In the genomic region with DNA sequence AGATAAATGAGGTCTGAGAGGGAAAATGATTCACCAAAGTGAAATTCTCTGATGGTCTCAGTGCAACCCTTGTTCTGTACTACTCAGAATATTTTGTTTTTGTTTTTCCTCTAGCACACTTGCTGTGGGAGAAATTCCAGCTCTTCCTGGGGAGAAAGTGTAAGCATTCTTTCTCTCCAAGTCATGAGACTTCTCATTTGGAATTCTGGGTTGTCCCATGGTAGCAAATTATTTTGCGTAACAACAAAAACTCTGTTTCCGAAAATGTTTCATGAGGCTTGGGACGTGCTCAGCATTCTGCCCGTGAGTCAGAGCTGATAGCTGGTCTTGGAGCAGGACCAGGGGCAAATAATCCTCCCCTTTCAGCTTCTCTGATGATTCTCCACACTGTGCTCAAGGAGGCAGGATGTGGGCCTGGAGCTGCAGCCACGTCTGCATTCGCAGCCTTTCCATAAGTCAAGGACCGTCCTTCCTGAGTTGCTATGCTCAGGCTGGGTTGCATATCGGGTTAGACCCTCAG, we compare ENCODE assay signal across 9 cellular contexts.
A peak's percentile ranks its signal among the peaks of the same experiment; 100 is the strongest.
DNase-seq lines count a peak whose midpoint lies in the region; ATAC-seq, FAIRE-seq and TF ChIP-seq lines count a peak whose summit lies in the region.
"Had no signal": no experiment of that assay in that cellular context is flagged by ENCODE, and none has a peak within 500 bp of the region (broad histone marks: within the 10 kb centered on the region; RNA-seq: fewer than 3 reads in every experiment).

No MANE protein-coding gene starts in this region.

- ATAC-seq in natural killer cell treated with Interleukin-12 subunit alpha and Interleukin-12 subunit beta and Interleukin-15 and Interleukin-18, amount 100 ng/mL, for 72 hours: no peak
- ATAC-seq in GM19351 (IDR thresholded peaks at IDR 0.05; ENCODE audit: unreplicated experiment): no peak

- peak; percentile 88 for DNase-seq in RCC 7860 (ENCODE audit: low spot score)
- DNase-seq in esophagus muscularis mucosa (ENCODE audit: extremely low spot score): peak; percentile 91
- DNase-seq in mucosa of gallbladder (ENCODE audit: low spot score): peak; percentile 55
- DNase-seq in urothelium cell line (ENCODE audit: low spot score): peak; percentile 62
- no peak for DNase-seq in stimulated activated naive CD4-positive, alpha-beta T cell (lab: John Stamatoyannopoulos, UW)
- no peak for DNase-seq in DMS79 (lab: John Stamatoyannopoulos, UW)
- DNase-seq in natural killer cell treated with Interleukin-12 subunit alpha and Interleukin-12 subunit beta and Interleukin-15 and Interleukin-18, amount 100 ng/mL, for 72 hours (ENCODE audit: low spot score): no peak

- no peak overlapping the region for H3K4me3 Mint-ChIP-seq in natural killer cell treated with Interleukin-12 subunit alpha and Interleukin-12 subunit beta and Interleukin-15 and Interleukin-18, amount 100 ng/mL, for 72 hours

- no peaks in the 10 kb centered on the region for H3K9me3 ChIP-seq in esophagus muscularis mucosa

- TF ChIP-seq EP300 in esophagus muscularis mucosa (IDR thresholded peaks at IDR 0.05): peak; percentile 31

- WGBS in esophagus muscularis mucosa: 55% methylated on average over 8 of the region's 8 CpGs

- no peaks in the 10 kb centered on the region for H3K27me3 Mint-ChIP-seq in natural killer cell treated with Interleukin-12 subunit alpha and Interleukin-12 subunit beta and Interleukin-15 and Interleukin-18, amount 100 ng/mL, for 72 hours

- peak; percentile 10 for FAIRE-seq in RCC 7860 (lab: Jason Lieb, UNC)
- FAIRE-seq in urothelium cell line (lab: Jason Lieb, UNC): no peak

- no peak overlapping the region for H3K4me3 ChIP-seq in esophagus muscularis mucosa
- H3K4me3 ChIP-seq: lung had no signal

- H3K4me1 ChIP-seq in esophagus muscularis mucosa: peaks cover 43 to 59% (median 58%) of the 10 kb centered on the region in 4 donors

- no peaks in the 10 kb centered on the region for H3K36me3 ChIP-seq in esophagus muscularis mucosa

- H3K27me3 ChIP-seq in esophagus muscularis mucosa: no peaks in the 10 kb centered on the region

- no peaks in the 10 kb centered on the region for H3K9me3 Mint-ChIP-seq in natural killer cell treated with Interleukin-12 subunit alpha and Interleukin-12 subunit beta and Interleukin-15 and Interleukin-18, amount 100 ng/mL, for 72 hours

- peaks cover under 1 to 11% of the 10 kb centered on the region in 2 donors for H3K4me1 Mint-ChIP-seq in natural killer cell treated with Interleukin-12 subunit alpha and Interleukin-12 subunit beta and Interleukin-15 and Interleukin-18, amount 100 ng/mL, for 72 hours (ENCODE audit: low read depth in 2 of 2)

- no peaks in the 10 kb centered on the region for H3K36me3 Mint-ChIP-seq in natural killer cell treated with Interleukin-12 subunit alpha and Interleukin-12 subunit beta and Interleukin-15 and Interleukin-18, amount 100 ng/mL, for 72 hours

- TF ChIP-seq POLR2A in esophagus muscularis mucosa (IDR thresholded peaks at IDR 0.05; ENCODE audit: low read depth): peak; percentile 44

- H3K27ac ChIP-seq in esophagus muscularis mucosa (replicated peaks in 1 of 4): peak overlapping the region; percentile 81 to 86 (median 84)

- TF ChIP-seq CTCF in esophagus muscularis mucosa (IDR thresholded peaks at IDR 0.05): no peak

- H3K27ac Mint-ChIP-seq in natural killer cell treated with Interleukin-12 subunit alpha and Interleukin-12 subunit beta and Interleukin-15 and Interleukin-18, amount 100 ng/mL, for 72 hours: no peak overlapping the region

- intact Hi-C loops in esophagus muscularis mucosa (cut with DNase I): loop anchor here (10.0 kb wide), 1 partner anchor 278 kb away; a partner anchor contains a TSS

Comparison
In these comparisons a context has a peak if more than half of its experiments do, and no peak if none do; other contexts are left out.
1. DNase-seq: peak in RCC 7860 (single experiment), esophagus muscularis mucosa (single experiment), mucosa of gallbladder (single experiment) and urothelium cell line (single experiment); none in stimulated activated naive CD4-positive, alpha-beta T cell (0 of 6), DMS79 (single experiment) and natural killer cell treated with Interleukin-12 subunit alpha and Interleukin-12 subunit beta and Interleukin-15 and Interleukin-18, amount 100 ng/mL, for 72 hours (single experiment).